19 cellular contexts compared by ENCODE assay signal in the genomic region with DNA sequence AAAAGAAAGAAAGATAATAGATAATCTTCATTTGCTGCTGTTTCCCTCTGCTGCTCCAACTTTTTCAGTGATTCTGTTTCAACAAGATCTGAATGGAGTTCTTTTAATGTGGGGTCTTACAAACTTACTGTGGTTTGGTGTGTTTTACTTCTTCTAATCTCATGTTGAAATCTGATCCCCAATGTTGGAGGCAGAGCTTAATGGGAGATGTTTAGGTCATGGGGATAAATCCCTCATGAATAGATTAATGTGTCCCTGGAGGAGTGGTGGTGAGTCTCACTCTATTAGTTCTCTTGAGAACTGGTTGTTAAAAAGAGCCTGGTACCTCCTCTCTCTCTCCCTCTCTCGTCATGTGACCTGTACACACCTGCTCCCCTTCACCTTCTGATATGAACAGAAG.
"Had no signal": no experiment of that assay in that cellular context is flagged by ENCODE, and none has a peak within 500 bp of the region (broad histone marks: within the 10 kb centered on the region; RNA-seq: fewer than 3 reads in every experiment).

No MANE protein-coding gene starts in this region.

- DNase-seq: activated CD4-positive, alpha-beta memory T cell treated with anti-CD3 and anti-CD28 coated beads, Interleukin-2, amount 10 ng/mL, durations not matched to agents 7 days and 5 days; activated CD4-positive, alpha-beta T cell treated with anti-CD3 and anti-CD28 coated beads for 36 hours; activated CD4-positive, alpha-beta T cell treated with anti-CD3 and anti-CD28 coated beads, Interleukin-2, amount 50 U/mL, for 1 hour; activated CD4-positive, CD25-positive, alpha-beta regulatory T cell; activated gamma-delta T cell; activated naive CD4-positive, alpha-beta T cell treated with anti-CD3 and anti-CD28 coated beads for 36 hours; activated T-cell treated with anti-CD3 and anti-CD28 coated beads for 4 hours; activated T-cell treated with anti-CD3 and anti-CD28 coated beads, Interleukin-2, amount 50 U/mL, for 48 hours; amygdala; cortex of kidney; KG1; NCI-H1048; NCI-H1694; NCI-H2029 treated with DMSO at 0.1 percent for 48 hours; NCI-H446; NCI-H774; PC-3; SHP77 had no signal

- ATAC-seq: activated CD4-positive, alpha-beta T cell treated with anti-CD3 and anti-CD28 coated beads for 36 hours; activated T-helper 17 cell treated with anti-CD3 and anti-CD28 coated beads, Interleukin-2, amount 50 U/mL, for 72 hours; PC-3 had no signal
